8 cellular contexts compared by ENCODE assay signal in genomic region chr14:95510344-95510743, GRCh38. TPM values are rescaled to one million over a fixed set of nuclear protein-coding genes. Genes with fewer than 3 reads are reported as not detected.
A peak's percentile ranks its signal among the peaks of the same experiment; 100 is the strongest.
DNase-seq lines count a peak whose midpoint lies in the region; ATAC-seq and TF ChIP-seq lines count a peak whose summit lies in the region.
"Not testable (repeated sequence)": the region's sequence is repeated elsewhere in the genome, so short reads cannot be mapped to it uniquely, and the experiment has no call there.

No MANE protein-coding gene starts in this region.

- not testable (repeated sequence) for DNase-seq in T-helper 2 cell treated with Interferon-gamma antibody and Interleukin-4, amounts not matched to agents 5 μg/mL and 100 μg/mL, for 36 hours (ENCODE audit: low spot score); activated CD8-positive, alpha-beta memory T cell treated with anti-CD3 and anti-CD28 coated beads, Interleukin-2, amount 10 ng/mL, durations not matched to agents 7 days and 5 days; activated naive CD8-positive, alpha-beta T cell treated with anti-CD3 and anti-CD28 coated beads, Interleukin-2, amount 50 U/mL, for 24 hours
- DNase-seq in islet precursor cell (peak; percentile 49), sciatic nerve (ENCODE audit: low spot score) (peak; percentile 57), suprapubic skin (ENCODE audit: low spot score in 2 of 2) (peak; percentile 44 to 72)

- 83% methylated on average over 9 of the region's 9 CpGs for WGBS in suprapubic skin

- intact Hi-C loops in sciatic nerve (cut with DNase I), result not testable (repeated sequence)

- not testable (repeated sequence) for H3K27me3 Mint-ChIP-seq in IgD-negative memory B cell; T-helper 2 cell treated with Interferon-gamma antibody and Interleukin-4, amounts not matched to agents 5 μg/mL and 100 μg/mL, for 36 hours (ENCODE audit: low read depth); activated CD8-positive, alpha-beta memory T cell treated with anti-CD3 and anti-CD28 coated beads, Interleukin-2, amount 10 ng/mL, durations not matched to agents 7 days and 5 days; activated naive CD8-positive, alpha-beta T cell treated with anti-CD3 and anti-CD28 coated beads, Interleukin-2, amount 50 U/mL, for 24 hours

- TF ChIP-seq POLR2A in suprapubic skin (IDR thresholded peaks at IDR 0.05), result not testable (repeated sequence)

- H3K27ac Mint-ChIP-seq in IgD-negative memory B cell, result peak overlapping the region in 2 of 3 donors; percentile 3 to 57
- peak overlapping the region; percentile 36 for H3K27ac Mint-ChIP-seq in T-helper 2 cell treated with Interferon-gamma antibody and Interleukin-4, amounts not matched to agents 5 μg/mL and 100 μg/mL, for 36 hours
- H3K27ac Mint-ChIP-seq in activated CD8-positive, alpha-beta memory T cell treated with anti-CD3 and anti-CD28 coated beads, Interleukin-2, amount 10 ng/mL, durations not matched to agents 7 days and 5 days, result peak overlapping the region; percentile 42
- peak overlapping the region; percentile 66 for H3K27ac Mint-ChIP-seq in activated naive CD8-positive, alpha-beta T cell treated with anti-CD3 and anti-CD28 coated beads, Interleukin-2, amount 50 U/mL, for 24 hours

- H3K36me3 Mint-ChIP-seq in IgD-negative memory B cell, result not testable (repeated sequence)
- peaks cover 43% of the 10 kb centered on the region for H3K36me3 Mint-ChIP-seq in T-helper 2 cell treated with Interferon-gamma antibody and Interleukin-4, amounts not matched to agents 5 μg/mL and 100 μg/mL, for 36 hours (ENCODE audit: low read depth)
- peaks cover 31% of the 10 kb centered on the region for H3K36me3 Mint-ChIP-seq in activated CD8-positive, alpha-beta memory T cell treated with anti-CD3 and anti-CD28 coated beads, Interleukin-2, amount 10 ng/mL, durations not matched to agents 7 days and 5 days
- peaks cover 19% of the 10 kb centered on the region for H3K36me3 Mint-ChIP-seq in activated naive CD8-positive, alpha-beta T cell treated with anti-CD3 and anti-CD28 coated beads, Interleukin-2, amount 50 U/mL, for 24 hours (ENCODE audit: low read depth)

- TF ChIP-seq CTCF in suprapubic skin (IDR thresholded peaks at IDR 0.05), result not testable (repeated sequence)

- H3K27me3 ChIP-seq in BLaER1 treated with 17β-estradiol and CSF1 and Interleukin-3, amounts not matched to agents 10 nM and 100 nM; suprapubic skin: not testable (repeated sequence)

- peak overlapping the region in 8 of 11 experiments; percentile 53 to 92 (median 88); a peak in 15 of 22 replicates for H3K9ac ChIP-seq in BLaER1 treated with 17β-estradiol and CSF1 and Interleukin-3, amounts not matched to agents 10 nM and 100 nM

- peak overlapping the region in 8 of 10 experiments; percentile 33 to 82 (median 70); a peak in 13 of 20 replicates for H3K4me3 ChIP-seq in BLaER1 treated with 17β-estradiol and CSF1 and Interleukin-3, amounts not matched to agents 10 nM and 100 nM
- not testable (repeated sequence) for H3K4me3 ChIP-seq in suprapubic skin

- not testable (repeated sequence) for H3K9me3 Mint-ChIP-seq in IgD-negative memory B cell; T-helper 2 cell treated with Interferon-gamma antibody and Interleukin-4, amounts not matched to agents 5 μg/mL and 100 μg/mL, for 36 hours; activated CD8-positive, alpha-beta memory T cell treated with anti-CD3 and anti-CD28 coated beads, Interleukin-2, amount 10 ng/mL, durations not matched to agents 7 days and 5 days (ENCODE audit: low read depth); activated naive CD8-positive, alpha-beta T cell treated with anti-CD3 and anti-CD28 coated beads, Interleukin-2, amount 50 U/mL, for 24 hours

- H3K4me2 ChIP-seq in BLaER1 treated with 17β-estradiol and CSF1 and Interleukin-3, amounts not matched to agents 10 nM and 100 nM, result peak overlapping the region; percentile 84 to 100 (median 100)

- H4K20me1 ChIP-seq in BLaER1 treated with 17β-estradiol and CSF1 and Interleukin-3, amounts not matched to agents 10 nM and 100 nM, result peaks cover 7 to 84% (median 60%) of the 10 kb centered on the region in 11 experiments; a peak in 17 of 22 replicates

- CTCF ChIA-PET in activated CD8-positive, alpha-beta memory T cell treated with anti-CD3 and anti-CD28 coated beads, Interleukin-2, amount 10 ng/mL, durations not matched to agents 7 days and 5 days (lab: Charles Lee), result not testable (repeated sequence)

- H3K4me1 ChIP-seq in BLaER1 treated with 17β-estradiol and CSF1 and Interleukin-3, amounts not matched to agents 10 nM and 100 nM, result peaks cover 90 to 100% (median 97%) of the 10 kb centered on the region in 10 experiments
- H3K4me1 ChIP-seq in suprapubic skin, result peaks cover 85% of the 10 kb centered on the region

- peak overlapping the region in 1 of 4 donors; percentile 81 for H3K4me3 Mint-ChIP-seq in IgD-negative memory B cell
- H3K4me3 Mint-ChIP-seq in T-helper 2 cell treated with Interferon-gamma antibody and Interleukin-4, amounts not matched to agents 5 μg/mL and 100 μg/mL, for 36 hours; activated CD8-positive, alpha-beta memory T cell treated with anti-CD3 and anti-CD28 coated beads, Interleukin-2, amount 10 ng/mL, durations not matched to agents 7 days and 5 days; activated naive CD8-positive, alpha-beta T cell treated with anti-CD3 and anti-CD28 coated beads, Interleukin-2, amount 50 U/mL, for 24 hours: not testable (repeated sequence)

- not testable (repeated sequence) for ATAC-seq in activated CD8-positive, alpha-beta memory T cell treated with anti-CD3 and anti-CD28 coated beads, Interleukin-2, amount 10 ng/mL, durations not matched to agents 7 days and 5 days; activated naive CD8-positive, alpha-beta T cell treated with anti-CD3 and anti-CD28 coated beads, Interleukin-2, amount 50 U/mL, for 24 hours; sciatic nerve

- peak overlapping the region in 8 of 11 experiments; percentile 74 to 98 (median 85); a peak in 17 of 22 replicates for H3K27ac ChIP-seq in BLaER1 treated with 17β-estradiol and CSF1 and Interleukin-3, amounts not matched to agents 10 nM and 100 nM
- not testable (repeated sequence) for H3K27ac ChIP-seq in suprapubic skin

- H3K9me3 ChIP-seq in BLaER1 treated with 17β-estradiol and CSF1 and Interleukin-3, amounts not matched to agents 10 nM and 100 nM (replicated peaks in 1 of 11); suprapubic skin: not testable (repeated sequence)

- TF ChIP-seq EP300 in suprapubic skin (IDR thresholded peaks at IDR 0.05), result not testable (repeated sequence)

- H3K4me1 Mint-ChIP-seq in IgD-negative memory B cell, result peaks cover 50 to 57% (median 54%) of the 10 kb centered on the region in 3 donors
- H3K4me1 Mint-ChIP-seq in T-helper 2 cell treated with Interferon-gamma antibody and Interleukin-4, amounts not matched to agents 5 μg/mL and 100 μg/mL, for 36 hours (ENCODE audit: low read depth), result peaks cover 44% of the 10 kb centered on the region
- H3K4me1 Mint-ChIP-seq in activated CD8-positive, alpha-beta memory T cell treated with anti-CD3 and anti-CD28 coated beads, Interleukin-2, amount 10 ng/mL, durations not matched to agents 7 days and 5 days, result peaks cover 73% of the 10 kb centered on the region
- H3K4me1 Mint-ChIP-seq in activated naive CD8-positive, alpha-beta T cell treated with anti-CD3 and anti-CD28 coated beads, Interleukin-2, amount 50 U/mL, for 24 hours, result peaks cover 80% of the 10 kb centered on the region

- H3K36me3 ChIP-seq in BLaER1 treated with 17β-estradiol and CSF1 and Interleukin-3, amounts not matched to agents 10 nM and 100 nM, result peaks cover 0 to 74% (median 50%) of the 10 kb centered on the region in 11 experiments; a peak in 19 of 22 replicates
- not testable (repeated sequence) for H3K36me3 ChIP-seq in suprapubic skin

RNA-seq across cellular contexts. Expression of gene SYNE3, which starts 6.1 kb away (rescaled TPM):
- 8.8 TPM for polyA plus RNA-seq in IgD-negative memory B cell
- total RNA-seq in activated CD8-positive, alpha-beta memory T cell treated with anti-CD3 and anti-CD28 coated beads, Interleukin-2, amount 10 ng/mL, durations not matched to agents 7 days and 5 days, result 10 to 100 TPM; 65.8 to 81.6 TPM
- total RNA-seq in sciatic nerve, result 75.3 TPM
- total RNA-seq in suprapubic skin, result 10 to 100 TPM in 2 of 4 donors, 1 to 10 TPM in 2; 9.1 to 21.4 (median 12.8) TPM

RNA-seq across cellular contexts. Expression of gene GLRX5, which starts 24.5 kb away (rescaled TPM):
- polyA plus RNA-seq in IgD-negative memory B cell, result 34.5 TPM
- 10 to 100 TPM; 36.4 to 48.5 TPM for total RNA-seq in activated CD8-positive, alpha-beta memory T cell treated with anti-CD3 and anti-CD28 coated beads, Interleukin-2, amount 10 ng/mL, durations not matched to agents 7 days and 5 days
- total RNA-seq in sciatic nerve, result 25.8 TPM
- total RNA-seq in suprapubic skin, result 10 to 100 TPM; 19.8 to 42.1 (median 33.7) TPM
